24 cellular contexts compared by ENCODE assay signal in the genomic region with DNA sequence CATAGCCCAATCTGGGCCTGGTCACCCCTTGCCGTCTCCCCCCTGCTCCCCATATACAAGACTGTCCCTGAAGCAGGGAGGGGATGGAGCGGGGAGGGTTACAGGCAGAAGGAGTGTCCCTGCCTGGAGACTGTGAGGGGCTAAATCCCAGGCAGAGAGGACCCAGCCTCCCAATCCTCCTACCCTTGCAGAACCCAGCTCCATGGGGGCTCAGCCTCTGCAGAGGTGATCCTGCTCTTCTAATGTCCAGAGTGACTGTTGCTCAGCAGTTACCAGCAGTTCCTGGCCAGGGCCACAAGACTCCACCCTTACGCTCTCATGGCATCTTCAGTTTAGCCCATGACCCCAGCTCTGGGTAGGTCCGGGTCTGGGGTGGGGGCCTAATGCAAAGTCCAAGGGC. TPM values are rescaled to one million over a fixed set of nuclear protein-coding genes. Genes with fewer than 3 reads are reported as not detected.
A peak's percentile ranks its signal among the peaks of the same experiment; 100 is the strongest.
DNase-seq lines count a peak whose midpoint lies in the region; ATAC-seq and TF ChIP-seq lines count a peak whose summit lies in the region.
"Had no signal": no experiment of that assay in that cellular context is flagged by ENCODE, and none has a peak within 500 bp of the region (broad histone marks: within the 10 kb centered on the region; RNA-seq: fewer than 3 reads in every experiment).

No MANE protein-coding gene starts in this region.

- H3K9me3 Mint-ChIP-seq in T-helper 2 cell treated with Interferon-gamma antibody and Interleukin-4, amounts not matched to agents 5 μg/mL and 100 μg/mL, for 36 hours: no peaks in the 10 kb centered on the region
- no peaks in the 10 kb centered on the region for H3K9me3 Mint-ChIP-seq in activated CD8-positive, alpha-beta T cell treated with anti-CD3 and anti-CD28 coated beads for 36 hours
- no peaks in the 10 kb centered on the region for H3K9me3 Mint-ChIP-seq in immature natural killer cell
- H3K9me3 Mint-ChIP-seq: neural crest cell had no signal

- CTCF ChIA-PET in activated CD8-positive, alpha-beta T cell treated with anti-CD3 and anti-CD28 coated beads for 36 hours (lab: Charles Lee): no interaction called here

- H3K36me3 Mint-ChIP-seq in T-helper 2 cell treated with Interferon-gamma antibody and Interleukin-4, amounts not matched to agents 5 μg/mL and 100 μg/mL, for 36 hours (ENCODE audit: low read depth): peaks cover 76% of the 10 kb centered on the region
- H3K36me3 Mint-ChIP-seq in activated CD8-positive, alpha-beta T cell treated with anti-CD3 and anti-CD28 coated beads for 36 hours (ENCODE audit: low read depth): peaks cover 42% of the 10 kb centered on the region
- peaks cover 23 to 65% (median 38%) of the 10 kb centered on the region in 3 donors for H3K36me3 Mint-ChIP-seq in immature natural killer cell

- peaks cover 49% of the 10 kb centered on the region for H3K4me1 Mint-ChIP-seq in T-helper 2 cell treated with Interferon-gamma antibody and Interleukin-4, amounts not matched to agents 5 μg/mL and 100 μg/mL, for 36 hours (ENCODE audit: low read depth)
- H3K4me1 Mint-ChIP-seq in activated CD8-positive, alpha-beta T cell treated with anti-CD3 and anti-CD28 coated beads for 36 hours (ENCODE audit: low read depth): peaks cover 56% of the 10 kb centered on the region
- peaks cover 47 to 72% of the 10 kb centered on the region in 2 donors for H3K4me1 Mint-ChIP-seq in immature natural killer cell
- H3K4me1 Mint-ChIP-seq: neural crest cell had no signal

- H3K9ac ChIP-seq in BLaER1: no peak overlapping the region
- H3K9ac ChIP-seq: KMS-11 had no signal

- POLR2A ChIA-PET in activated CD8-positive, alpha-beta T cell treated with anti-CD3 and anti-CD28 coated beads for 36 hours (lab: Charles Lee): no interaction called here

- H3K4me1 ChIP-seq in BLaER1: peaks cover 54% of the 10 kb centered on the region
- H3K4me1 ChIP-seq: prostate gland had no signal

- H3K4me3 ChIP-seq in BLaER1: no peak overlapping the region
- H3K4me3 ChIP-seq: esophagus muscularis mucosa, prostate gland, smooth muscle cell had no signal

- no peak overlapping the region for H3K4me3 Mint-ChIP-seq in T-helper 2 cell treated with Interferon-gamma antibody and Interleukin-4, amounts not matched to agents 5 μg/mL and 100 μg/mL, for 36 hours
- no peak overlapping the region for H3K4me3 Mint-ChIP-seq in activated CD8-positive, alpha-beta T cell treated with anti-CD3 and anti-CD28 coated beads for 36 hours
- no peak overlapping the region for H3K4me3 Mint-ChIP-seq in immature natural killer cell
- H3K4me3 Mint-ChIP-seq: B cell, neural crest cell had no signal

- H3K27ac ChIP-seq in BLaER1: 0 out of 2 replicates have a peak overlapping the region, but pooled peaks have one; percentile 5
- H3K27ac ChIP-seq: esophagus muscularis mucosa, prostate gland had no signal

- intact Hi-C loops in activated CD8-positive, alpha-beta T cell treated with anti-CD3 and anti-CD28 coated beads for 36 hours (cut with micrococcal nuclease): no loop called here

- peak overlapping the region; percentile 24 for H3K27ac Mint-ChIP-seq in T-helper 2 cell treated with Interferon-gamma antibody and Interleukin-4, amounts not matched to agents 5 μg/mL and 100 μg/mL, for 36 hours
- H3K27ac Mint-ChIP-seq in activated CD8-positive, alpha-beta T cell treated with anti-CD3 and anti-CD28 coated beads for 36 hours: peak overlapping the region; percentile 77
- peak overlapping the region; percentile 21 to 87 (median 76) for H3K27ac Mint-ChIP-seq in immature natural killer cell

- no peak for ATAC-seq in activated CD8-positive, alpha-beta T cell treated with anti-CD3 and anti-CD28 coated beads for 36 hours
- ATAC-seq: HCT116, PC-3 had no signal

- H3K27me3 ChIP-seq in BLaER1: no peaks in the 10 kb centered on the region
- H3K27me3 ChIP-seq: esophagus muscularis mucosa had no signal

- no peaks in the 10 kb centered on the region for H3K9me3 ChIP-seq in BLaER1
- H3K9me3 ChIP-seq: esophagus muscularis mucosa, prostate gland had no signal

- no peaks in the 10 kb centered on the region for H3K27me3 Mint-ChIP-seq in T-helper 2 cell treated with Interferon-gamma antibody and Interleukin-4, amounts not matched to agents 5 μg/mL and 100 μg/mL, for 36 hours (ENCODE audit: low read depth)
- H3K27me3 Mint-ChIP-seq in activated CD8-positive, alpha-beta T cell treated with anti-CD3 and anti-CD28 coated beads for 36 hours: no peaks in the 10 kb centered on the region
- peaks cover 0 to 10% (median 4%) of the 10 kb centered on the region in 3 donors for H3K27me3 Mint-ChIP-seq in immature natural killer cell (ENCODE audit: low read depth in 3 of 3)
- H3K27me3 Mint-ChIP-seq: B cell had no signal

- DNase-seq in T-helper 2 cell treated with Interferon-gamma antibody and Interleukin-4, amounts not matched to agents 5 μg/mL and 100 μg/mL, for 36 hours (ENCODE audit: low spot score): no peak
- DNase-seq in T-helper 2 cell: no peak
- DNase-seq in activated CD8-positive, alpha-beta T cell treated with anti-CD3 and anti-CD28 coated beads for 36 hours: no peak
- no peak for DNase-seq in immature natural killer cell
- no peak for DNase-seq in NCI-H524 (lab: John Stamatoyannopoulos, UW)
- no peak for DNase-seq in NCI-H2107 (lab: John Stamatoyannopoulos, UW)
- no peak for DNase-seq in RKO (ENCODE audit: low spot score)
- DNase-seq: 8988T; activated gamma-delta T cell treated with Interleukin-2 at 50 U/mL for 16 hours; cerebellar nuclear complex; effector CD8-positive, alpha-beta T cell; NCI-H187; NCI-H774; PC-3; SHP77 treated with DMSO at 0.1 percent for 48 hours; stimulated activated CD4-positive, alpha-beta T cell treated with anti-CD3 and anti-CD28 coated beads, Interleukin-4, amount 100 ng/mL, for 24 hours had no signal

- H4K20me1 ChIP-seq in BLaER1: no peaks in the 10 kb centered on the region

- peaks cover 56% of the 10 kb centered on the region for H3K36me3 ChIP-seq in BLaER1

- no peak for TF ChIP-seq CTCF in activated CD8-positive, alpha-beta T cell treated with anti-CD3 and anti-CD28 coated beads for 36 hours (IDR thresholded peaks at IDR 0.05)

- H3K4me2 ChIP-seq in BLaER1: no peak overlapping the region
- H3K4me2 ChIP-seq: KMS-11, smooth muscle cell had no signal

RNA-seq across cellular contexts. Expression of gene COA5, which starts 58.1 kb away (rescaled TPM):
- total RNA-seq in activated CD8-positive, alpha-beta T cell treated with anti-CD3 and anti-CD28 coated beads for 36 hours: 10 to 100 TPM; 27.5 to 32.7 TPM
- 10 to 100 TPM; 34.0 to 54.6 (median 37.5) TPM for polyA plus RNA-seq in immature natural killer cell

RNA-seq across cellular contexts. Expression of gene UNC50, which starts 58.2 kb away (rescaled TPM):
- total RNA-seq in activated CD8-positive, alpha-beta T cell treated with anti-CD3 and anti-CD28 coated beads for 36 hours: 10 to 100 TPM; 24.8 to 28.3 TPM
- polyA plus RNA-seq in immature natural killer cell: 10 to 100 TPM; 42.1 to 73.4 (median 58.6) TPM

Comparison
In these comparisons a context has a peak if more than half of its experiments do, and no peak if none do; other contexts are left out.
1. H3K27ac Mint-ChIP-seq: peak in every context shown above with its lines; median percentile 77 in activated CD8-positive, alpha-beta T cell treated with anti-CD3 and anti-CD28 coated beads for 36 hours; 76 in immature natural killer cell; 24 in T-helper 2 cell treated with Interferon-gamma antibody and Interleukin-4, amounts not matched to agents 5 μg/mL and 100 μg/mL, for 36 hours.